25 cellular contexts compared by ENCODE assay signal in genomic region chr2:119022678-119023077, GRCh38.
"Had no signal": no experiment of that assay in that cellular context is flagged by ENCODE, and none has a peak within 500 bp of the region (broad histone marks: within the 10 kb centered on the region; RNA-seq: fewer than 3 reads in every experiment).

No MANE protein-coding gene starts in this region.

- FAIRE-seq: astrocyte, bronchial epithelial cell had no signal

- H3K4me3 ChIP-seq: coronary artery, dorsolateral prefrontal cortex, gastrocnemius medialis, heart left ventricle had no signal

- H3K36me3 ChIP-seq: brain microvascular endothelial cell, gastrocnemius medialis, heart left ventricle had no signal

- DNase-seq: activated CD4-positive, alpha-beta T cell treated with anti-CD3 and anti-CD28 coated beads for 48 hours; activated CD4-positive, alpha-beta T cell treated with anti-CD3 and anti-CD28 coated beads, Interleukin-2, amount 50 U/mL, for 1 hour; activated CD4-positive, alpha-beta T cell treated with anti-CD3 and anti-CD28 coated beads, Interleukin-2, amount 50 U/mL, for 48 hours; activated CD8-positive, alpha-beta memory T cell treated with anti-CD3 and anti-CD28 coated beads for 24 hours; activated CD8-positive, alpha-beta T cell treated with anti-CD3 and anti-CD28 coated beads for 36 hours; activated effector memory CD4-positive, alpha-beta T cell treated with Interleukin-2 at 50 U/mL for 16 hours; activated gamma-delta T cell treated with Interleukin-2 at 50 U/mL for 16 hours; activated naive CD4-positive, alpha-beta T cell treated with anti-CD3 and anti-CD28 coated beads, Interleukin-2, amount 50 U/mL, for 16 hours; activated naive CD4-positive, alpha-beta T cell treated with Interleukin-2 at 50 U/mL for 16 hours; activated T-cell treated with anti-CD3 and anti-CD28 coated beads, Interleukin-2, amount 50 U/mL, for 4 hours; amniotic stem cell; anterior cingulate cortex; brain microvascular endothelial cell; dorsolateral prefrontal cortex; effector memory CD4-positive, alpha-beta T cell; endodermal cell; foreskin keratinocyte; gastrocnemius medialis; glutamatergic neuron; heart left ventricle; T-helper 1 cell; T-helper 2 cell had no signal

- H3K4me1 ChIP-seq: foreskin keratinocyte, gastrocnemius medialis, heart left ventricle had no signal

- H3K9me3 ChIP-seq: gastrocnemius medialis, heart left ventricle had no signal

- H3K27ac ChIP-seq: brain microvascular endothelial cell, coronary artery, dorsolateral prefrontal cortex, foreskin keratinocyte, gastrocnemius medialis, heart left ventricle had no signal

- H3K27me3 ChIP-seq: brain microvascular endothelial cell, gastrocnemius medialis had no signal
